ENCODE assay signal across 24 cellular contexts in genomic region chr1:208166340-208167138, GRCh38.
DNase-seq lines count a peak whose midpoint lies in the region; ATAC-seq, FAIRE-seq and TF ChIP-seq lines count a peak whose summit lies in the region.
"Had no signal": no experiment of that assay in that cellular context is flagged by ENCODE, and none has a peak within 500 bp of the region (broad histone marks: within the 10 kb centered on the region; RNA-seq: fewer than 3 reads in every experiment).

No MANE protein-coding gene starts in this region.

- H3K4me1 Mint-ChIP-seq in activated T-helper 2 cell treated with anti-CD3 and anti-CD28 coated beads, Interferon-gamma antibody, Interleukin-2, Interleukin-4, amounts not matched to agents 10 μg/mL and 5 μg/mL and 100 μg/mL, durations not matched to agents 14 hours and 24 hours and 36 hours (ENCODE audit: low read depth) = no peaks in the 10 kb centered on the region
- H3K4me1 Mint-ChIP-seq: activated CD4-positive, alpha-beta T cell treated with anti-CD3 and anti-CD28 coated beads, Interleukin-2, amount 10 ng/mL, durations not matched to agents 24 days and 14 days; activated CD8-positive, alpha-beta memory T cell treated with anti-CD3 and anti-CD28 coated beads, Interleukin-2, amount 10 ng/mL, durations not matched to agents 7 days and 5 days had no signal

- H3K27ac ChIP-seq in GM12878 (ENCODE audit: control insufficient read depth, insufficient read depth) = no peak overlapping the region
- H3K27ac ChIP-seq in upper lobe of left lung = peak overlapping the region in 1 of 4 donors; percentile 32
- H3K27ac ChIP-seq: SJCRH30 had no signal

- in situ Hi-C loops in GM12878 (cut with MboI) = no loop called here

- intact Hi-C loops in GM12878 (cut with micrococcal nuclease; ENCODE audit: unreplicated experiment) = no loop called here
- intact Hi-C loops in activated T-helper 2 cell treated with anti-CD3 and anti-CD28 coated beads, Interferon-gamma antibody, Interleukin-2, Interleukin-4, amounts not matched to agents 10 μg/mL and 5 μg/mL and 100 μg/mL, durations not matched to agents 14 hours and 24 hours and 36 hours (cut with micrococcal nuclease) = no loop called here

- no peaks in the 10 kb centered on the region for H3K4me1 ChIP-seq in GM12878 (ENCODE audit: control insufficient read depth, insufficient read depth, low read length)
- peaks cover 22 to 72% (median 34%) of the 10 kb centered on the region in 4 donors for H3K4me1 ChIP-seq in upper lobe of left lung

- SMC1A ChIA-PET in GM12878 (lab: Charles Lee; ENCODE audit: uncharacterized antibody, unreplicated experiment) = no interaction called here

- DNase-seq in NCI-H748 (lab: John Stamatoyannopoulos, UW; ENCODE audit: unreplicated experiment) (peak; percentile 1), NCI-H748 treated with DMSO at 0.1 percent for 48 hours (lab: John Stamatoyannopoulos, UW) (no peak), GM12878 (ENCODE audit: low read depth, low spot score) (no peak), islet precursor cell (peak; percentile 80), upper lobe of left lung (peak in 1 of 2 donors; percentile 63)
- no peak for DNase-seq in stimulated activated naive CD4-positive, alpha-beta T cell treated with Interleukin-2 at 50 U/mL for 16 hours (lab: John Stamatoyannopoulos, UW)
- DNase-seq in activated T-helper 2 cell treated with anti-CD3 and anti-CD28 coated beads, Interferon-gamma antibody, Interleukin-2, Interleukin-4, amounts not matched to agents 10 μg/mL and 5 μg/mL and 100 μg/mL, durations not matched to agents 14 hours and 24 hours and 36 hours (ENCODE audit: low spot score) = no peak
- DNase-seq in effector CD8-positive, alpha-beta T cell (lab: John Stamatoyannopoulos, UW) = no peak
- DNase-seq: activated CD4-positive, alpha-beta T cell treated with anti-CD3 and anti-CD28 coated beads, Interleukin-2, amount 10 ng/mL, durations not matched to agents 24 days and 14 days; activated CD8-positive, alpha-beta memory T cell treated with anti-CD3 and anti-CD28 coated beads, Interleukin-2, amount 10 ng/mL, durations not matched to agents 7 days and 5 days; aorta; DMS53; GF-D8; hypothalamus; kidney; NCI-H2029 treated with DMSO at 0.1 percent for 48 hours; NCI-H524; nucleus accumbens; SJCRH30; stimulated activated CD4-positive, alpha-beta T cell treated with anti-CD3 and anti-CD28 coated beads, Interleukin-4, amount 100 ng/mL, for 24 hours; stimulated activated naive CD8-positive, alpha-beta T cell treated with anti-CD3 and anti-CD28 coated beads, Interleukin-15, Interleukin-2, amounts not matched to agents 100 U/mL and 50 U/mL, for 24 hours had no signal

- no peak overlapping the region for H3K4me3 ChIP-seq in GM12878
- no peak overlapping the region for H3K4me3 ChIP-seq in upper lobe of left lung
- H3K4me3 ChIP-seq: SJCRH30 had no signal

- no peaks in the 10 kb centered on the region for H3K79me2 ChIP-seq in GM12878 (ENCODE audit: control insufficient read depth, insufficient read depth, low read length)

- no peaks in the 10 kb centered on the region for H3K36me3 Mint-ChIP-seq in activated T-helper 2 cell treated with anti-CD3 and anti-CD28 coated beads, Interferon-gamma antibody, Interleukin-2, Interleukin-4, amounts not matched to agents 10 μg/mL and 5 μg/mL and 100 μg/mL, durations not matched to agents 14 hours and 24 hours and 36 hours (ENCODE audit: low read depth)
- H3K36me3 Mint-ChIP-seq: activated CD8-positive, alpha-beta memory T cell treated with anti-CD3 and anti-CD28 coated beads, Interleukin-2, amount 10 ng/mL, durations not matched to agents 7 days and 5 days; activated naive CD4-positive, alpha-beta T cell treated with anti-CD3 and anti-CD28 coated beads, Interleukin-2, amount 50 U/mL, for 72 hours had no signal

- H3K9me3 ChIP-seq in GM12878 (replicated peaks; ENCODE audit: control insufficient read depth, insufficient read depth, low read length) (no peaks in the 10 kb centered on the region), upper lobe of left lung (no peaks in the 10 kb centered on the region)
- H3K9me3 ChIP-seq: SJCRH30 had no signal

- FAIRE-seq in GM12878 (lab: Jason Lieb, UNC) = no peak
- FAIRE-seq: frontal cortex, kidney had no signal

- WGBS in GM12878 (ENCODE audit: insufficient coverage, insufficient replicate concordance, low lambda C conversion rate, missing lambda C conversion rate) = 36% methylated on average over 4 of the region's 4 CpGs
- WGBS in upper lobe of left lung, 2 donors = 69 to 83% methylated on average over 4 of the region's 4 CpGs

- ATAC-seq in GM12878 = no peak
- peak; percentile 30 to 56 for ATAC-seq in upper lobe of left lung (ENCODE audit: low FRiP score in 2 of 2)
- ATAC-seq: activated CD8-positive, alpha-beta memory T cell treated with anti-CD3 and anti-CD28 coated beads, Interleukin-2, amount 10 ng/mL, durations not matched to agents 7 days and 5 days; activated naive CD4-positive, alpha-beta T cell treated with anti-CD3 and anti-CD28 coated beads, Interleukin-2, amount 50 U/mL, for 72 hours; stimulated activated naive CD8-positive, alpha-beta T cell treated with anti-CD3 and anti-CD28 coated beads, Interleukin-15, Interleukin-2, amounts not matched to agents 100 U/mL and 50 U/mL, for 24 hours had no signal

- no peaks in the 10 kb centered on the region for H4K20me1 ChIP-seq in GM12878 (ENCODE audit: control insufficient read depth, insufficient read depth)

- H3K27me3 Mint-ChIP-seq in activated T-helper 2 cell treated with anti-CD3 and anti-CD28 coated beads, Interferon-gamma antibody, Interleukin-2, Interleukin-4, amounts not matched to agents 10 μg/mL and 5 μg/mL and 100 μg/mL, durations not matched to agents 14 hours and 24 hours and 36 hours (ENCODE audit: low read depth) = peaks cover 38% of the 10 kb centered on the region

- no peak overlapping the region for H3K27ac Mint-ChIP-seq in activated T-helper 2 cell treated with anti-CD3 and anti-CD28 coated beads, Interferon-gamma antibody, Interleukin-2, Interleukin-4, amounts not matched to agents 10 μg/mL and 5 μg/mL and 100 μg/mL, durations not matched to agents 14 hours and 24 hours and 36 hours
- H3K27ac Mint-ChIP-seq: activated CD4-positive, alpha-beta T cell treated with anti-CD3 and anti-CD28 coated beads, Interleukin-2, amount 10 ng/mL, durations not matched to agents 24 days and 14 days; activated CD8-positive, alpha-beta memory T cell treated with anti-CD3 and anti-CD28 coated beads, Interleukin-2, amount 10 ng/mL, durations not matched to agents 7 days and 5 days; activated naive CD4-positive, alpha-beta T cell treated with anti-CD3 and anti-CD28 coated beads, Interleukin-2, amount 50 U/mL, for 72 hours; activated T-helper 1 cell treated with anti-CD3 and anti-CD28 coated beads, Interleukin-12 subunit alpha, Interleukin-12 subunit beta, Interleukin-2, Interleukin-4 antibody, amounts not matched to agents 30 ng/mL and 10 ng/mL and 1 ng/mL, durations not matched to agents 14 hours and 24 hours and 36 hours had no signal

- no peak overlapping the region for H3K4me3 Mint-ChIP-seq in activated T-helper 2 cell treated with anti-CD3 and anti-CD28 coated beads, Interferon-gamma antibody, Interleukin-2, Interleukin-4, amounts not matched to agents 10 μg/mL and 5 μg/mL and 100 μg/mL, durations not matched to agents 14 hours and 24 hours and 36 hours (ENCODE audit: low read depth)
- H3K4me3 Mint-ChIP-seq: activated CD4-positive, alpha-beta T cell treated with anti-CD3 and anti-CD28 coated beads, Interleukin-2, amount 10 ng/mL, durations not matched to agents 24 days and 14 days; activated CD8-positive, alpha-beta memory T cell treated with anti-CD3 and anti-CD28 coated beads, Interleukin-2, amount 10 ng/mL, durations not matched to agents 7 days and 5 days; activated T-helper 1 cell treated with anti-CD3 and anti-CD28 coated beads, Interleukin-12 subunit alpha, Interleukin-12 subunit beta, Interleukin-2, Interleukin-4 antibody, amounts not matched to agents 30 ng/mL and 10 ng/mL and 1 ng/mL, durations not matched to agents 14 hours and 24 hours and 36 hours had no signal

- TF ChIP-seq POLR2A in GM12878 (IDR thresholded peaks at IDR 0.05; ENCODE audit: low read depth, low read length) = no peak
- no peak for TF ChIP-seq POLR2A in upper lobe of left lung (IDR thresholded peaks at IDR 0.05)

- BruUV-seq in GM12878 (replicated peaks; lab: Mats Ljungman, UMichigan) = no TSS peak

- H3K36me3 ChIP-seq in GM12878 (ENCODE audit: control insufficient read depth in 2 of 2, insufficient read depth in 2 of 2, low read length in 1 of 2) (no peaks in the 10 kb centered on the region), upper lobe of left lung (no peaks in the 10 kb centered on the region)

- CTCF ChIA-PET in GM12878 (lab: Yijun Ruan, JAX) = no interaction called here

- no peak for TF ChIP-seq RAD21 in GM12878 (IDR thresholded peaks at IDR 0.05; ENCODE audit: insufficient read depth, low read depth, low read length)

- POLR2A ChIA-PET in GM12878 (lab: Charles Lee) = no interaction called here

- no peak overlapping the region for H2AFZ ChIP-seq in GM12878 (ENCODE audit: control insufficient read depth, low read depth, low read length)

- H3K4me2 ChIP-seq in GM12878 (ENCODE audit: control insufficient read depth, insufficient read depth) = no peak overlapping the region

- TF ChIP-seq EP300 in GM12878 (IDR thresholded peaks at IDR 0.05; ENCODE audit: borderline replicate concordance in 1 of 2, control insufficient read depth in 1 of 2, low read depth in 2 of 2, low read length in 2 of 2) = no peak
- no peak for TF ChIP-seq EP300 in upper lobe of left lung (IDR thresholded peaks at IDR 0.05)

- TF ChIP-seq CTCF in GM12878 (IDR thresholded peaks at IDR 0.05 in 2 of 3, conservative IDR thresholded peaks at IDR 0.05 in 1 of 3; ENCODE audit: control insufficient read depth in 2 of 3, extremely low read depth in 1 of 3, insufficient read depth in 1 of 3, low read depth in 3 of 3, low read length in 3 of 3) (no peak), upper lobe of left lung (IDR thresholded peaks at IDR 0.05) (no peak)

- no peak overlapping the region for H3K9ac ChIP-seq in GM12878 (ENCODE audit: control insufficient read depth, insufficient read depth, low read length)

- RAD21 ChIA-PET in GM12878 (lab: Charles Lee; ENCODE audit: unreplicated experiment) = no interaction called here

- H3K27me3 ChIP-seq in GM12878 (replicated peaks in 1 of 2; ENCODE audit: control insufficient read depth in 2 of 2, insufficient read depth in 2 of 2, low read length in 1 of 2) = peaks cover 0 to 3% of the 10 kb centered on the region in 2 experiments; a peak in 2 of 4 replicates
- H3K27me3 ChIP-seq in upper lobe of left lung = no peaks in the 10 kb centered on the region
- H3K27me3 ChIP-seq: SJCRH30 had no signal

- no peaks in the 10 kb centered on the region for H3K9me3 Mint-ChIP-seq in activated T-helper 2 cell treated with anti-CD3 and anti-CD28 coated beads, Interferon-gamma antibody, Interleukin-2, Interleukin-4, amounts not matched to agents 10 μg/mL and 5 μg/mL and 100 μg/mL, durations not matched to agents 14 hours and 24 hours and 36 hours
- H3K9me3 Mint-ChIP-seq: activated CD4-positive, alpha-beta T cell treated with anti-CD3 and anti-CD28 coated beads, Interleukin-2, amount 10 ng/mL, durations not matched to agents 24 days and 14 days; activated naive CD4-positive, alpha-beta T cell treated with anti-CD3 and anti-CD28 coated beads, Interleukin-2, amount 50 U/mL, for 72 hours; activated T-helper 1 cell treated with anti-CD3 and anti-CD28 coated beads, Interleukin-12 subunit alpha, Interleukin-12 subunit beta, Interleukin-2, Interleukin-4 antibody, amounts not matched to agents 30 ng/mL and 10 ng/mL and 1 ng/mL, durations not matched to agents 14 hours and 24 hours and 36 hours had no signal

Comparison
In these comparisons a context has a peak if more than half of its experiments do, and no peak if none do; other contexts are left out.
1. DNase-seq: peak in NCI-H748 (single experiment) and islet precursor cell (single experiment); none in NCI-H748 treated with DMSO at 0.1 percent for 48 hours (single experiment), GM12878 (single experiment), stimulated activated naive CD4-positive, alpha-beta T cell treated with Interleukin-2 at 50 U/mL for 16 hours (single experiment), activated T-helper 2 cell treated with anti-CD3 and anti-CD28 coated beads, Interferon-gamma antibody, Interleukin-2, Interleukin-4, amounts not matched to agents 10 μg/mL and 5 μg/mL and 100 μg/mL, durations not matched to agents 14 hours and 24 hours and 36 hours (single experiment) and effector CD8-positive, alpha-beta T cell (single experiment).